1 cellular context compared by ENCODE assay signal in genomic region chr3:46884427-46884826, GRCh38.
TF ChIP-seq lines count a peak whose summit lies in the region.

No MANE protein-coding gene starts in this region.

TF ChIP-seq in WTC11, 78 proteins besides CTCF, POLR2A, EP300 and RAD21 (continued from another document):
- TF ChIP-seq, protein P1, sequence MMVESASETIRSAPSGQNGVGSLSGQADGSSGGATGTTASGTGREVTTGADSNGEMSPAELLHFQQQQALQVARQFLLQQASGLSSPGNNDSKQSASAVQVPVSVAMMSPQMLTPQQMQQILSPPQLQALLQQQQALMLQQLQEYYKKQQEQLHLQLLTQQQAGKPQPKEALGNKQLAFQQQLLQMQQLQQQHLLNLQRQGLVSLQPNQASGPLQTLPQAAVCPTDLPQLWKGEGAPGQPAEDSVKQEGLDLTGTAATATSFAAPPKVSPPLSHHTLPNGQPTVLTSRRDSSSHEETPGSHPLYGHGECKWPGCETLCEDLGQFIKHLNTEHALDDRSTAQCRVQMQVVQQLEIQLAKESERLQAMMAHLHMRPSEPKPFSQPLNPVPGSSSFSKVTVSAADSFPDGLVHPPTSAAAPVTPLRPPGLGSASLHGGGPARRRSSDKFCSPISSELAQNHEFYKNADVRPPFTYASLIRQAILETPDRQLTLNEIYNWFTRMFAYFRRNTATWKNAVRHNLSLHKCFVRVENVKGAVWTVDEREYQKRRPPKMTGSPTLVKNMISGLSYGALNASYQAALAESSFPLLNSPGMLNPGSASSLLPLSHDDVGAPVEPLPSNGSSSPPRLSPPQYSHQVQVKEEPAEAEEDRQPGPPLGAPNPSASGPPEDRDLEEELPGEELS (CRISPR knock-in tag; IDR thresholded peaks at IDR 0.05) = no peak
- TF ChIP-seq ZNF121 (CRISPR knock-in tag; IDR thresholded peaks at IDR 0.05) = 0 out of 2 replicates have a peak, but pooled peaks have one; percentile 56
- TF ChIP-seq, protein P2, sequence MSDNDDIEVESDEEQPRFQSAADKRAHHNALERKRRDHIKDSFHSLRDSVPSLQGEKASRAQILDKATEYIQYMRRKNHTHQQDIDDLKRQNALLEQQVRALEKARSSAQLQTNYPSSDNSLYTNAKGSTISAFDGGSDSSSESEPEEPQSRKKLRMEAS (CRISPR knock-in tag; IDR thresholded peaks at IDR 0.05) = no peak
